Comparison of ENCODE assay signal across 10 cellular contexts in genomic region chr5:134113572-134113907, GRCh38. TPM values are rescaled to one million over a fixed set of nuclear protein-coding genes. Genes with fewer than 3 reads are reported as not detected.
A peak's percentile ranks its signal among the peaks of the same experiment; 100 is the strongest.
DNase-seq lines count a peak whose midpoint lies in the region; ATAC-seq and TF ChIP-seq lines count a peak whose summit lies in the region.
"Had no signal": no experiment of that assay in that cellular context is flagged by ENCODE, and none has a peak within 500 bp of the region (broad histone marks: within the 10 kb centered on the region; RNA-seq: fewer than 3 reads in every experiment).

No MANE protein-coding gene starts in this region.

- no peaks in the 10 kb centered on the region for H3K9me3 ChIP-seq in breast epithelium

- no peaks in the 10 kb centered on the region for H3K9me3 Mint-ChIP-seq in activated naive CD4-positive, alpha-beta T cell treated with anti-CD3 and anti-CD28 coated beads, Interleukin-2, amount 10 ng/mL, durations not matched to agents 7 days and 5 days
- H3K9me3 Mint-ChIP-seq in naive thymus-derived CD8-positive, alpha-beta T cell: no peaks in the 10 kb centered on the region
- no peaks in the 10 kb centered on the region for H3K9me3 Mint-ChIP-seq in type B pancreatic cell

- TF ChIP-seq CTCF in breast epithelium (IDR thresholded peaks at IDR 0.05) (no peak), type B pancreatic cell (conservative IDR thresholded peaks at IDR 0.05) (no peak), brain microvascular endothelial cell (IDR thresholded peaks at IDR 0.05; ENCODE audit: low read depth, low read length, missing control alignments) (no peak)

- H3K27ac ChIP-seq in breast epithelium (peak overlapping the region; percentile 48 to 80), brain microvascular endothelial cell (no peak overlapping the region)
- H3K27ac ChIP-seq: C4-2B had no signal

- peak overlapping the region; percentile 91 for H3K27ac Mint-ChIP-seq in activated naive CD4-positive, alpha-beta T cell treated with anti-CD3 and anti-CD28 coated beads, Interleukin-2, amount 10 ng/mL, durations not matched to agents 7 days and 5 days
- H3K27ac Mint-ChIP-seq in naive thymus-derived CD8-positive, alpha-beta T cell: peak overlapping the region; percentile 91 to 98 (median 98)
- no peak overlapping the region for H3K27ac Mint-ChIP-seq in type B pancreatic cell

- H3K36me3 ChIP-seq in breast epithelium (no peaks in the 10 kb centered on the region), brain microvascular endothelial cell (replicated peaks) (no peaks in the 10 kb centered on the region)

- peaks cover 34% of the 10 kb centered on the region for H3K27me3 Mint-ChIP-seq in activated naive CD4-positive, alpha-beta T cell treated with anti-CD3 and anti-CD28 coated beads, Interleukin-2, amount 10 ng/mL, durations not matched to agents 7 days and 5 days
- peaks cover 0 to 4% (median 0%) of the 10 kb centered on the region in 5 donors for H3K27me3 Mint-ChIP-seq in naive thymus-derived CD8-positive, alpha-beta T cell
- H3K27me3 Mint-ChIP-seq in type B pancreatic cell: peaks cover 39% of the 10 kb centered on the region

- POLR2A ChIA-PET in naive thymus-derived CD8-positive, alpha-beta T cell (lab: Charles Lee): interaction anchor here (0.5 to 1.7 kb wide), 3 partner anchors 64 to 411 kb away, joined by 3 to 4 read pairs (median 3); partner anchors contain the start of genes SKP1 and VDAC1

- peak in 1 of 2 donors; percentile 8 for ATAC-seq in naive thymus-derived CD8-positive, alpha-beta T cell

- H3K4me1 ChIP-seq in breast epithelium: peaks cover 7 to 10% of the 10 kb centered on the region in 2 donors

- in situ Hi-C loops in brain microvascular endothelial cell (cut with HindIII; ENCODE audit: low pct_ligation_motif_present, low sequenced_read_pairs): no loop called here

- H3K4me3 Mint-ChIP-seq in activated naive CD4-positive, alpha-beta T cell treated with anti-CD3 and anti-CD28 coated beads, Interleukin-2, amount 10 ng/mL, durations not matched to agents 7 days and 5 days: peak overlapping the region; percentile 87
- peak overlapping the region; percentile 93 to 99 (median 96) for H3K4me3 Mint-ChIP-seq in naive thymus-derived CD8-positive, alpha-beta T cell
- peak overlapping the region; percentile 90 for H3K4me3 Mint-ChIP-seq in type B pancreatic cell

- no peak for DNase-seq in activated naive CD4-positive, alpha-beta T cell treated with anti-CD3 and anti-CD28 coated beads, Interleukin-2, amount 10 ng/mL, durations not matched to agents 7 days and 5 days
- no peak for DNase-seq in activated naive CD4-positive, alpha-beta T cell treated with anti-CD3 and anti-CD28 coated beads, Interleukin-2, amount 50 U/mL, for 16 hours
- DNase-seq in breast epithelium (ENCODE audit: low spot score in 2 of 2) (no peak), type B pancreatic cell (ENCODE audit: extremely low spot score, unreplicated experiment) (no peak), NCI-H82 treated with DMSO at 0.1 percent for 48 hours (lab: John Stamatoyannopoulos, UW; ENCODE audit: unreplicated experiment) (no peak), pons (ENCODE audit: low spot score) (no peak), brain microvascular endothelial cell (no peak)
- DNase-seq in naive thymus-derived CD8-positive, alpha-beta T cell: peak in 1 of 10 donors; percentile 45
- DNase-seq: foreskin melanocyte had no signal

- peaks cover 66% of the 10 kb centered on the region for H3K4me1 Mint-ChIP-seq in activated naive CD4-positive, alpha-beta T cell treated with anti-CD3 and anti-CD28 coated beads, Interleukin-2, amount 10 ng/mL, durations not matched to agents 7 days and 5 days
- H3K4me1 Mint-ChIP-seq in naive thymus-derived CD8-positive, alpha-beta T cell: peaks cover 36 to 65% (median 53%) of the 10 kb centered on the region in 4 donors
- no peaks in the 10 kb centered on the region for H3K4me1 Mint-ChIP-seq in type B pancreatic cell (ENCODE audit: unreplicated experiment)

- intact Hi-C loops in breast epithelium (cut with DNase I; ENCODE audit: low total_unique reads): no loop called here

- peak overlapping the region; percentile 47 to 83 (median 59) for H3K4me3 ChIP-seq in breast epithelium
- no peak overlapping the region for H3K4me3 ChIP-seq in brain microvascular endothelial cell (ENCODE audit: low read depth, low read length)

- H3K27me3 ChIP-seq in breast epithelium: no peaks in the 10 kb centered on the region
- H3K27me3 ChIP-seq in brain microvascular endothelial cell (replicated peaks): peaks cover 7% of the 10 kb centered on the region

- H3K36me3 Mint-ChIP-seq in activated naive CD4-positive, alpha-beta T cell treated with anti-CD3 and anti-CD28 coated beads, Interleukin-2, amount 10 ng/mL, durations not matched to agents 7 days and 5 days: peaks cover 37% of the 10 kb centered on the region
- peaks cover 18 to 32% (median 31%) of the 10 kb centered on the region in 3 donors for H3K36me3 Mint-ChIP-seq in naive thymus-derived CD8-positive, alpha-beta T cell
- no peaks in the 10 kb centered on the region for H3K36me3 Mint-ChIP-seq in type B pancreatic cell

- CTCF ChIA-PET in activated naive CD4-positive, alpha-beta T cell treated with anti-CD3 and anti-CD28 coated beads, Interleukin-2, amount 10 ng/mL, durations not matched to agents 7 days and 5 days (lab: Charles Lee): interaction anchor here (7.7 kb wide), 1 partner anchor 73 kb away, joined by 64 read pairs; no protein-coding TSS in a partner anchor

- no peak for TF ChIP-seq POLR2A in breast epithelium (IDR thresholded peaks at IDR 0.05)

RNA-seq across cellular contexts. Expression of gene TCF7, which starts 0.9 kb away (rescaled TPM):
- total RNA-seq in breast epithelium (1 to 10 TPM; 2.1 to 8.0 (median 6.6) TPM), type B pancreatic cell (ENCODE audit: low replicate concordance) (6.2 and 11.7 TPM in 2 replicates)
- 100 to 1,000 TPM; 910 to 911 TPM for total RNA-seq in naive thymus-derived CD8-positive, alpha-beta T cell
- polyA plus RNA-seq in naive thymus-derived CD8-positive, alpha-beta T cell: 100 to 1,000 TPM; 207 to 600 (median 328) TPM

Comparison
In these comparisons a context has a peak if more than half of its experiments do, and no peak if none do; other contexts are left out.
1. RNA of gene TCF7, which starts 0.9 kb away (total RNA-seq): 910 to 911 TPM in naive thymus-derived CD8-positive, alpha-beta T cell; 6.2 to 11.7 TPM in type B pancreatic cell and 2.1 to 8.0 TPM in breast epithelium; every median in the first group is over 10 times any median in the second.
2. Peak in every context shown above with its lines, with median percentiles within 50 percentile points of each other: H3K4me3 Mint-ChIP-seq.